ENCODE assay signal across 8 cellular contexts in genomic region chr1:107782192-107782845, GRCh38.
A peak's percentile ranks its signal among the peaks of the same experiment; 100 is the strongest.
DNase-seq lines count a peak whose midpoint lies in the region; ATAC-seq and TF ChIP-seq lines count a peak whose summit lies in the region.

No MANE protein-coding gene starts in this region.

- no peaks in the 10 kb centered on the region for H3K36me3 Mint-ChIP-seq in activated CD4-positive, alpha-beta T cell treated with anti-CD3 and anti-CD28 coated beads, Interleukin-2, amount 10 ng/mL, durations not matched to agents 24 days and 14 days (ENCODE audit: low read depth)

- no peak overlapping the region for H3K9ac ChIP-seq in trophoblast cell (ENCODE audit: low read length)

- no peak overlapping the region for H2AK5ac ChIP-seq in trophoblast cell (ENCODE audit: low read length)

- H4K12ac ChIP-seq in trophoblast cell (ENCODE audit: low read depth, low read length) = no peak overlapping the region

- H2BK120ac ChIP-seq in trophoblast cell (ENCODE audit: insufficient read depth, low read length, poor library complexity) = no peak overlapping the region

- no peaks in the 10 kb centered on the region for H3K79me1 ChIP-seq in trophoblast cell (ENCODE audit: low read length)

- peak; percentile 61 for TF ChIP-seq CTCF in BJ (IDR thresholded peaks at IDR 0.05; ENCODE audit: insufficient read depth, low read depth, low read length)
- peak; percentile 50; the same call in 2 of the 3 replicates for TF ChIP-seq CTCF in GM12872 (IDR thresholded peaks at IDR 0.05; ENCODE audit: insufficient read depth, low read depth, low read length)
- TF ChIP-seq CTCF in foreskin keratinocyte (conservative IDR thresholded peaks at IDR 0.05) = peak; percentile 78

- no peak overlapping the region for H3K23ac ChIP-seq in trophoblast cell (ENCODE audit: low read length)

- H3K27ac ChIP-seq in foreskin keratinocyte = no peak overlapping the region
- no peak overlapping the region for H3K27ac ChIP-seq in trophoblast cell (ENCODE audit: low read depth, low read length)

- no peaks in the 10 kb centered on the region for H3K9me3 Mint-ChIP-seq in activated CD4-positive, alpha-beta T cell treated with anti-CD3 and anti-CD28 coated beads, Interleukin-2, amount 10 ng/mL, durations not matched to agents 24 days and 14 days

- no peaks in the 10 kb centered on the region for H3K9me3 ChIP-seq in trophoblast cell (ENCODE audit: insufficient read depth, low read depth, low read length)

- H2AFZ ChIP-seq in trophoblast cell (ENCODE audit: insufficient read depth, low read length, poor library complexity) = no peak overlapping the region

- no peaks in the 10 kb centered on the region for H3K27me3 ChIP-seq in BJ (ENCODE audit: control insufficient read depth, insufficient read depth, low read length)
- no peaks in the 10 kb centered on the region for H3K27me3 ChIP-seq in foreskin keratinocyte
- H3K27me3 ChIP-seq in trophoblast cell (ENCODE audit: insufficient read depth, low read length) = no peaks in the 10 kb centered on the region

- H3K18ac ChIP-seq in trophoblast cell (ENCODE audit: low read length) = no peak overlapping the region

- H3K27ac Mint-ChIP-seq in activated CD4-positive, alpha-beta T cell treated with anti-CD3 and anti-CD28 coated beads, Interleukin-2, amount 10 ng/mL, durations not matched to agents 24 days and 14 days = no peak overlapping the region

- POLR2A ChIA-PET in BJ (lab: Charles Lee) = interaction anchor here (1.1 kb wide), 1 partner anchor 343 kb away, joined by 3 read pairs; no protein-coding TSS in a partner anchor

- WGBS in trophoblast cell (ENCODE audit: extremely low coverage, insufficient coverage, insufficient read length) = no CpG with 5 or more reads among the region's 6 CpGs

- no peak overlapping the region for H2BK5ac ChIP-seq in trophoblast cell (ENCODE audit: low read depth, low read length, poor library complexity)

- H3K27me3 Mint-ChIP-seq in activated CD4-positive, alpha-beta T cell treated with anti-CD3 and anti-CD28 coated beads, Interleukin-2, amount 10 ng/mL, durations not matched to agents 24 days and 14 days = no peaks in the 10 kb centered on the region

- DNase-seq in BJ (ENCODE audit: low read depth) (peak; percentile 3), NCI-H2107 treated with DMSO at 0.1 percent for 48 hours (lab: John Stamatoyannopoulos, UW; ENCODE audit: unreplicated experiment) (peak; percentile 28), foreskin keratinocyte (peak in 1 of 2 donors; percentile 29), trophoblast cell (peak; percentile 34 to 83), ecto neural progenitor cell (ENCODE audit: low spot score) (no peak)
- peak; percentile 86 for DNase-seq in activated CD4-positive, alpha-beta T cell treated with anti-CD3 and anti-CD28 coated beads, Interleukin-2, amount 10 ng/mL, durations not matched to agents 24 days and 14 days

- no peak overlapping the region for H4K91ac ChIP-seq in trophoblast cell (ENCODE audit: low read depth, low read length)

- no peaks in the 10 kb centered on the region for H3K79me2 ChIP-seq in trophoblast cell (ENCODE audit: control insufficient read depth, insufficient read depth, low read length, poor library complexity)

- no peak overlapping the region for H2BK12ac ChIP-seq in trophoblast cell (ENCODE audit: low read length)

- intact Hi-C loops in activated CD4-positive, alpha-beta T cell treated with anti-CD3 and anti-CD28 coated beads, Interleukin-2, amount 10 ng/mL, durations not matched to agents 24 days and 14 days (cut with micrococcal nuclease) = loop anchor here (1.0 to 2.0 kb wide), 3 partner anchors 153 to 343 kb away; partner anchors contain the start of gene VAV3

- no peak overlapping the region for H3K4ac ChIP-seq in trophoblast cell (ENCODE audit: low read depth, low read length)

- H3K4me1 ChIP-seq in foreskin keratinocyte = no peaks in the 10 kb centered on the region
- no peaks in the 10 kb centered on the region for H3K4me1 ChIP-seq in trophoblast cell (ENCODE audit: control insufficient read depth in 1 of 2, insufficient read depth in 2 of 2, low read length in 2 of 2)

- CTCF ChIA-PET in BJ (lab: Yijun Ruan, JAX) = interaction anchor here (0.9 to 12.2 kb wide), 11 partner anchors 8 to 366 kb away, joined by 3 to 251 read pairs (median 5); no protein-coding TSS in a partner anchor

- H3K4me3 ChIP-seq in BJ (ENCODE audit: low read depth, low read length) = no peak overlapping the region
- H3K4me3 ChIP-seq in trophoblast cell (ENCODE audit: low read depth, low read length) = no peak overlapping the region

- no peak overlapping the region for H3K4me3 Mint-ChIP-seq in activated CD4-positive, alpha-beta T cell treated with anti-CD3 and anti-CD28 coated beads, Interleukin-2, amount 10 ng/mL, durations not matched to agents 24 days and 14 days

- ATAC-seq in foreskin keratinocyte (peak; percentile 55), HG03442 (IDR thresholded peaks at IDR 0.05; ENCODE audit: unreplicated experiment) (no peak)

- H3K4me2 ChIP-seq in trophoblast cell (ENCODE audit: low read length) = no peak overlapping the region

- no peak overlapping the region for H3K14ac ChIP-seq in trophoblast cell (ENCODE audit: low read length)

- H3K36me3 ChIP-seq in BJ (ENCODE audit: control insufficient read depth, insufficient read depth, low read length) = no peaks in the 10 kb centered on the region
- H3K36me3 ChIP-seq in trophoblast cell (ENCODE audit: control insufficient read depth in 1 of 2, insufficient read depth in 2 of 2, low read length in 2 of 2) = no peaks in the 10 kb centered on the region

- H3K4me1 Mint-ChIP-seq in activated CD4-positive, alpha-beta T cell treated with anti-CD3 and anti-CD28 coated beads, Interleukin-2, amount 10 ng/mL, durations not matched to agents 24 days and 14 days = peaks cover 22% of the 10 kb centered on the region

- H4K8ac ChIP-seq in trophoblast cell (ENCODE audit: low read depth, low read length) = no peak overlapping the region
